ENCODE assay signal across 17 cellular contexts in genomic region chr1:37448691-37449417, GRCh38. TPM values are rescaled to one million over a fixed set of nuclear protein-coding genes. Genes with fewer than 3 reads are reported as not detected.
DNase-seq lines count a peak whose midpoint lies in the region; ATAC-seq lines count a peak whose summit lies in the region.
"Had no signal": no experiment of that assay in that cellular context is flagged by ENCODE, and none has a peak within 500 bp of the region (broad histone marks: within the 10 kb centered on the region; RNA-seq: fewer than 3 reads in every experiment).

No MANE protein-coding gene starts in this region.

- H3K27ac Mint-ChIP-seq in stimulated activated naive CD8-positive, alpha-beta T cell treated with anti-CD3 and anti-CD28 coated beads, Interleukin-15, amount 100 ng/mL, for 72 hours, result peak overlapping the region; percentile 50 to 76
- H3K27ac Mint-ChIP-seq in activated T-helper 17 cell treated with anti-CD3 and anti-CD28 coated beads, Interleukin-2, amount 50 U/mL, for 72 hours, result no peak overlapping the region
- H3K27ac Mint-ChIP-seq: neural progenitor cell had no signal

- peaks cover 21% of the 10 kb centered on the region for H3K27me3 Mint-ChIP-seq in stimulated activated naive CD8-positive, alpha-beta T cell treated with anti-CD3 and anti-CD28 coated beads, Interleukin-15, amount 100 ng/mL, for 72 hours
- H3K27me3 Mint-ChIP-seq in activated T-helper 17 cell treated with anti-CD3 and anti-CD28 coated beads, Interleukin-2, amount 50 U/mL, for 72 hours, result peaks cover 8% of the 10 kb centered on the region

- no peaks in the 10 kb centered on the region for H3K9me3 Mint-ChIP-seq in stimulated activated naive CD8-positive, alpha-beta T cell treated with anti-CD3 and anti-CD28 coated beads, Interleukin-15, amount 100 ng/mL, for 72 hours
- H3K9me3 Mint-ChIP-seq in activated T-helper 17 cell treated with anti-CD3 and anti-CD28 coated beads, Interleukin-2, amount 50 U/mL, for 72 hours, result no peaks in the 10 kb centered on the region
- H3K9me3 Mint-ChIP-seq: neural progenitor cell had no signal

- DNase-seq in stimulated activated naive CD8-positive, alpha-beta T cell treated with anti-CD3 and anti-CD28 coated beads, Interleukin-15, amount 100 ng/mL, for 72 hours, result no peak
- DNase-seq in stimulated activated naive CD8-positive, alpha-beta T cell treated with anti-CD3 and anti-CD28 coated beads, Interleukin-15, Interleukin-2, amounts not matched to agents 100 U/mL and 50 U/mL, for 24 hours, result no peak
- peak; percentile 17 for DNase-seq in T1000 (lab: John Stamatoyannopoulos, UW)
- peak; percentile 13 for DNase-seq in glomerular visceral epithelial cell (ENCODE audit: extremely low spot score)
- DNase-seq in DMS53 treated with DMSO at 0.1 percent for 48 hours (lab: John Stamatoyannopoulos, UW; ENCODE audit: unreplicated experiment), result no peak
- no peak for DNase-seq in SK-N-DZ (ENCODE audit: low spot score)
- DNase-seq: activated CD4-positive, alpha-beta T cell treated with anti-CD3 and anti-CD28 coated beads for 4 hours; activated naive CD4-positive, alpha-beta T cell treated with anti-CD3 and anti-CD28 coated beads, Interleukin-2, amount 50 U/mL, for 16 hours; gastrocnemius medialis; NCI-H1694 treated with DMSO at 0.1 percent for 48 hours; NCI-H82; SIG-M5; stimulated activated CD4-positive, alpha-beta T cell treated with anti-CD3 and anti-CD28 coated beads, Interleukin-2, amount 100 ng/mL, for 24 hours; thyroid gland had no signal

- H3K4me1 Mint-ChIP-seq in stimulated activated naive CD8-positive, alpha-beta T cell treated with anti-CD3 and anti-CD28 coated beads, Interleukin-15, amount 100 ng/mL, for 72 hours, result peaks cover 17% of the 10 kb centered on the region
- H3K4me1 Mint-ChIP-seq in activated T-helper 17 cell treated with anti-CD3 and anti-CD28 coated beads, Interleukin-2, amount 50 U/mL, for 72 hours, result peaks cover 5% of the 10 kb centered on the region
- H3K4me1 Mint-ChIP-seq: neural progenitor cell had no signal

- no peaks in the 10 kb centered on the region for H3K36me3 Mint-ChIP-seq in activated T-helper 17 cell treated with anti-CD3 and anti-CD28 coated beads, Interleukin-2, amount 50 U/mL, for 72 hours (ENCODE audit: low read depth)
- H3K36me3 Mint-ChIP-seq: neural progenitor cell had no signal

- no peak overlapping the region for H3K4me3 Mint-ChIP-seq in stimulated activated naive CD8-positive, alpha-beta T cell treated with anti-CD3 and anti-CD28 coated beads, Interleukin-15, amount 100 ng/mL, for 72 hours
- no peak overlapping the region for H3K4me3 Mint-ChIP-seq in activated T-helper 17 cell treated with anti-CD3 and anti-CD28 coated beads, Interleukin-2, amount 50 U/mL, for 72 hours
- H3K4me3 Mint-ChIP-seq: neural progenitor cell had no signal

- no peak for ATAC-seq in stimulated activated naive CD8-positive, alpha-beta T cell treated with anti-CD3 and anti-CD28 coated beads, Interleukin-15, amount 100 ng/mL, for 72 hours
- no peak for ATAC-seq in stimulated activated naive CD8-positive, alpha-beta T cell treated with anti-CD3 and anti-CD28 coated beads, Interleukin-15, Interleukin-2, amounts not matched to agents 100 U/mL and 50 U/mL, for 24 hours
- no peak for ATAC-seq in GM19395 (IDR thresholded peaks at IDR 0.05; ENCODE audit: unreplicated experiment)
- no peak for ATAC-seq in activated T-helper 17 cell treated with anti-CD3 and anti-CD28 coated beads, Interleukin-2, amount 50 U/mL, for 72 hours (replicated peaks)
- ATAC-seq: gastrocnemius medialis had no signal

RNA-seq across cellular contexts. Expression of gene ZC3H12A, which starts 25.5 kb away (rescaled TPM):
- 10 to 100 TPM; 40.1 to 73.3 TPM for total RNA-seq in activated T-helper 17 cell treated with anti-CD3 and anti-CD28 coated beads, Interleukin-2, amount 50 U/mL, for 72 hours
- polyA plus RNA-seq in SK-N-DZ (2014; cell fraction: cytosol; rRNA removed), result 0.95 and 1.2 TPM in 2 replicates
- 1.9 and 2.5 TPM in 2 replicates for polyA plus RNA-seq in SK-N-DZ (2014; cell fraction: nucleus; rRNA removed)

Comparison
In these comparisons a context has a peak if more than half of its experiments do, and no peak if none do; other contexts are left out.
1. DNase-seq: peak in T1000 (single experiment) and glomerular visceral epithelial cell (single experiment); none in stimulated activated naive CD8-positive, alpha-beta T cell treated with anti-CD3 and anti-CD28 coated beads, Interleukin-15, amount 100 ng/mL, for 72 hours (0 of 2), stimulated activated naive CD8-positive, alpha-beta T cell treated with anti-CD3 and anti-CD28 coated beads, Interleukin-15, Interleukin-2, amounts not matched to agents 100 U/mL and 50 U/mL, for 24 hours (single experiment), DMS53 treated with DMSO at 0.1 percent for 48 hours (single experiment) and SK-N-DZ (single experiment).